ENCODE assay signal across 1 cellular context in the genomic region with DNA sequence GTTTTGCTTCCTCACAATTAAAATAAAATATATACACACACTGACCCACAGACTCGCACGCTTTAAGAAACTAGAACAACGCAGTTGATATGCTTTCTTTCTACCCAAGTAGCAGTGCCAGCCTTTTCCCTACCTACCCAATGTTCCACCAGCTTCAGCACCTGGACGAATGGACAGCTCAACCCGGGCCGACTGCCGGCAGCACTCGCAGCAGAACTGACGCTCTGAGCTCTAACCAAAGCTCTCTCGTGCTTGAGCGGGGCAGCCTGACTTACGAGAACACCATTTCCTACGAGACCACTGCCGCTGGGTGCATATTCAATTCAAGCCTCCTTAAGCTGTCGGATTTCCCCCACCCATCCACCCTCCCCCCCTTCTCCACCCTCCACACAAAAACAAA.
TF ChIP-seq lines count a peak whose summit lies in the region.

No MANE protein-coding gene starts in this region.

TF ChIP-seq in IMR-90, 13 proteins besides CTCF, POLR2A, EP300 and RAD21:
- peak; percentile 88 for TF ChIP-seq RCOR1 (IDR thresholded peaks at IDR 0.05; ENCODE audit: insufficient replicate concordance, low read length)
- TF ChIP-seq NFE2L2 (IDR thresholded peaks at IDR 0.05; ENCODE audit: low read depth, low read length) = no peak
- TF ChIP-seq CHD1 (IDR thresholded peaks at IDR 0.05; ENCODE audit: low read depth, low read length) = no peak
- peak; percentile 81 for TF ChIP-seq BHLHE40 (IDR thresholded peaks at IDR 0.05; ENCODE audit: low read depth, low read length)
- TF ChIP-seq MXI1 (IDR thresholded peaks at IDR 0.05; ENCODE audit: borderline replicate concordance, low read depth, low read length) = peak; percentile 97
- TF ChIP-seq SMC3 (IDR thresholded peaks at IDR 0.05; ENCODE audit: low read depth, low read length) = peak; percentile 44
- TF ChIP-seq RFX5 (IDR thresholded peaks at IDR 0.05; ENCODE audit: low read depth, low read length) = no peak
- TF ChIP-seq MAFK (IDR thresholded peaks at IDR 0.05; ENCODE audit: low read depth, low read length) = no peak
